2 cellular contexts compared by ENCODE assay signal in genomic region chr5:14182761-14183160, GRCh38.
TF ChIP-seq lines count a peak whose summit lies in the region.

No MANE protein-coding gene starts in this region.

TF ChIP-seq in IMR-90, 13 proteins besides CTCF, POLR2A, EP300 and RAD21:
- TF ChIP-seq FOS (IDR thresholded peaks at IDR 0.05; ENCODE audit: low read depth, low read length) (no peak), NFE2L2 (IDR thresholded peaks at IDR 0.05; ENCODE audit: low read depth, low read length) (no peak), BHLHE40 (IDR thresholded peaks at IDR 0.05; ENCODE audit: low read depth, low read length) (no peak), CHD1 (IDR thresholded peaks at IDR 0.05; ENCODE audit: low read depth, low read length) (no peak), MAZ (IDR thresholded peaks at IDR 0.05; ENCODE audit: borderline replicate concordance, low read depth, low read length) (no peak), MAFK (IDR thresholded peaks at IDR 0.05; ENCODE audit: low read depth, low read length) (no peak), CEBPB (IDR thresholded peaks at IDR 0.05; ENCODE audit: low read depth, low read length) (no peak)

TF ChIP-seq in GM12878, 131 proteins besides CTCF, POLR2A, EP300 and RAD21:
- no peak for TF ChIP-seq REST (IDR thresholded peaks at IDR 0.05; ENCODE audit: low read depth, low read length)
- TF ChIP-seq ZBTB11 (CRISPR knock-in tag; IDR thresholded peaks at IDR 0.05), result no peak
- TF ChIP-seq SMC3 (IDR thresholded peaks at IDR 0.05; ENCODE audit: borderline replicate concordance, low read length), result no peak
- no peak for TF ChIP-seq WRNIP1 (IDR thresholded peaks at IDR 0.05; ENCODE audit: borderline replicate concordance, low read depth, low read length)
- no peak for TF ChIP-seq RELB (IDR thresholded peaks at IDR 0.05; ENCODE audit: low read depth)
- TF ChIP-seq RELA (IDR thresholded peaks at IDR 0.05; ENCODE audit: borderline replicate concordance, partially characterized antibody), result no peak
- no peak for TF ChIP-seq SP1 (IDR thresholded peaks at IDR 0.05; ENCODE audit: low read depth, low read length)
- no peak for TF ChIP-seq SUZ12 (IDR thresholded peaks at IDR 0.05; ENCODE audit: unreplicated experiment)
- TF ChIP-seq CEBPB (IDR thresholded peaks at IDR 0.05; ENCODE audit: borderline replicate concordance in 1 of 2, low read depth in 2 of 2, low read length in 2 of 2), result no peak
- TF ChIP-seq ASH2L (IDR thresholded peaks at IDR 0.05; ENCODE audit: borderline replicate concordance, low read depth), result no peak
- no peak for TF ChIP-seq CEBPZ (IDR thresholded peaks at IDR 0.05; ENCODE audit: low read depth, low read length)
- no peak for TF ChIP-seq JUND (IDR thresholded peaks at IDR 0.05; ENCODE audit: low read depth, low read length)
- TF ChIP-seq POU2F2 (IDR thresholded peaks at IDR 0.05; ENCODE audit: borderline replicate concordance, low read depth, low read length), result no peak
- no peak for TF ChIP-seq USF1 (IDR thresholded peaks at IDR 0.05; ENCODE audit: borderline replicate concordance, extremely low read length, insufficient read depth, low read depth, low read length)
- TF ChIP-seq EZH2 (IDR thresholded peaks at IDR 0.05; ENCODE audit: borderline replicate concordance, control insufficient read depth, low read depth, low read length), result no peak
- no peak for TF ChIP-seq CHD1 (IDR thresholded peaks at IDR 0.05; ENCODE audit: low read depth, low read length)
- TF ChIP-seq ZZZ3 (IDR thresholded peaks at IDR 0.05; ENCODE audit: control insufficient read depth, insufficient read length, low read depth), result no peak
- no peak for TF ChIP-seq SREBF2 (IDR thresholded peaks at IDR 0.05; ENCODE audit: low read length)
- no peak for TF ChIP-seq SUPT20H (IDR thresholded peaks at IDR 0.05; ENCODE audit: borderline replicate concordance, control insufficient read depth, low read depth, low read length)
